Comparison of ENCODE assay signal across 15 cellular contexts in the genomic region with DNA sequence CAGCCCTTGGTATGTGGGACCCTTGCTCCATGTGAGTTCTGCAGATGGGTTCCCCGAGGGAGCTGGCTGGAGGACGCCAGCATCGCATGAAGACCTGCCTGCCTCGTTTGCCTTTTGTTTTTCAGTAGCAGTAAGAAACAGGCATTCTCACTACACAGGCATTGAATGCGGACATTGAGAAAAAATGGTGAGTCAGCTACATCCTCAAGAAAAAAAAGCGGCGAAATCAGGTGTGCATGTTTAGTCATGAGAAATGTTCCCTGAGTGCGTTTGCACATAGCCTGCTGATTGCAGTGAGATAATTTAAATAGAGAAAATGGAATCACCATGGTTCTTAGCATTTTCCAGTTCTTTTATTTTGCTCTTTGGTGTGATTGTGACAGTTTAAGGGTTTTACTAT. TPM values are rescaled to one million over a fixed set of nuclear protein-coding genes. Genes with fewer than 3 reads are reported as not detected.
DNase-seq lines count a peak whose midpoint lies in the region; ATAC-seq and TF ChIP-seq lines count a peak whose summit lies in the region.
"Had no signal": no experiment of that assay in that cellular context is flagged by ENCODE, and none has a peak within 500 bp of the region (broad histone marks: within the 10 kb centered on the region; RNA-seq: fewer than 3 reads in every experiment).

No MANE protein-coding gene starts in this region.

- CTCF ChIA-PET in PC-9 (lab: Charles Lee): no interaction called here
- CTCF ChIA-PET in activated CD4-positive, alpha-beta memory T cell treated with anti-CD3 and anti-CD28 coated beads for 36 hours (lab: Charles Lee): no interaction called here

- peak overlapping the region; percentile 56 for H3K4me3 ChIP-seq in GM23248
- H3K4me3 ChIP-seq in PC-9: peak overlapping the region; percentile 35
- H3K4me3 ChIP-seq in neural progenitor cell: no peak overlapping the region
- H3K4me3 ChIP-seq: SK-N-MC had no signal

- H3K9me2 ChIP-seq in GM23248 (ENCODE audit: insufficient read depth) (no peaks in the 10 kb centered on the region), PC-9 (ENCODE audit: insufficient read depth) (no peaks in the 10 kb centered on the region)

- no peaks in the 10 kb centered on the region for H4K20me1 ChIP-seq in GM23248 (ENCODE audit: insufficient read depth)
- no peaks in the 10 kb centered on the region for H4K20me1 ChIP-seq in PC-9 (ENCODE audit: insufficient read depth)
- no peaks in the 10 kb centered on the region for H4K20me1 ChIP-seq in neural progenitor cell (ENCODE audit: low read depth)

- H3K27me3 Mint-ChIP-seq in neural progenitor cell (ENCODE audit: insufficient read depth, low read depth): peaks cover 6% of the 10 kb centered on the region
- H3K27me3 Mint-ChIP-seq in activated CD4-positive, alpha-beta memory T cell treated with anti-CD3 and anti-CD28 coated beads for 36 hours: peaks cover 22% of the 10 kb centered on the region
- peaks cover 23% of the 10 kb centered on the region for H3K27me3 Mint-ChIP-seq in activated T-helper 2 cell treated with anti-CD3 and anti-CD28 coated beads, Interferon-gamma antibody, Interleukin-2, Interleukin-4, amounts not matched to agents 10 μg/mL and 5 μg/mL and 100 μg/mL, durations not matched to agents 14 hours and 24 hours and 36 hours (ENCODE audit: low read depth)

- H3K9me3 Mint-ChIP-seq in neural progenitor cell: no peaks in the 10 kb centered on the region
- H3K9me3 Mint-ChIP-seq in activated CD4-positive, alpha-beta memory T cell treated with anti-CD3 and anti-CD28 coated beads for 36 hours: no peaks in the 10 kb centered on the region
- no peaks in the 10 kb centered on the region for H3K9me3 Mint-ChIP-seq in activated T-helper 2 cell treated with anti-CD3 and anti-CD28 coated beads, Interferon-gamma antibody, Interleukin-2, Interleukin-4, amounts not matched to agents 10 μg/mL and 5 μg/mL and 100 μg/mL, durations not matched to agents 14 hours and 24 hours and 36 hours
- H3K9me3 Mint-ChIP-seq: activated naive CD8-positive, alpha-beta T cell treated with anti-CD3 and anti-CD28 coated beads for 36 hours had no signal

- H3K4me1 ChIP-seq in GM23248 (ENCODE audit: insufficient read depth) (peaks cover 7% of the 10 kb centered on the region; the same call in 1 of the 2 replicates), PC-9 (replicated peaks; ENCODE audit: insufficient read depth) (peaks cover 53% of the 10 kb centered on the region), neural progenitor cell (no peaks in the 10 kb centered on the region)

- POLR2A ChIA-PET in PC-9 (lab: Charles Lee; ENCODE audit: unreplicated experiment): interaction anchor here (0.7 kb wide), 1 partner anchor 27 kb away, joined by 12 read pairs; no protein-coding TSS in a partner anchor
- POLR2A ChIA-PET in activated CD4-positive, alpha-beta memory T cell treated with anti-CD3 and anti-CD28 coated beads for 36 hours (lab: Charles Lee): no interaction called here

- no peaks in the 10 kb centered on the region for H3K27me3 ChIP-seq in GM23248 (replicated peaks; ENCODE audit: insufficient read depth)
- H3K27me3 ChIP-seq in PC-9 (ENCODE audit: insufficient read depth, low read depth): no peaks in the 10 kb centered on the region
- no peaks in the 10 kb centered on the region for H3K27me3 ChIP-seq in neural progenitor cell

- H3K79me2 ChIP-seq in GM23248 (ENCODE audit: insufficient read depth): no peaks in the 10 kb centered on the region
- no peaks in the 10 kb centered on the region for H3K79me2 ChIP-seq in PC-9 (ENCODE audit: low read depth)
- peaks cover 5% of the 10 kb centered on the region for H3K79me2 ChIP-seq in neural progenitor cell (ENCODE audit: low read depth)

- peaks cover 6% of the 10 kb centered on the region for H3K36me3 Mint-ChIP-seq in neural progenitor cell
- H3K36me3 Mint-ChIP-seq in activated CD4-positive, alpha-beta memory T cell treated with anti-CD3 and anti-CD28 coated beads for 36 hours: no peaks in the 10 kb centered on the region
- H3K36me3 Mint-ChIP-seq in activated T-helper 2 cell treated with anti-CD3 and anti-CD28 coated beads, Interferon-gamma antibody, Interleukin-2, Interleukin-4, amounts not matched to agents 10 μg/mL and 5 μg/mL and 100 μg/mL, durations not matched to agents 14 hours and 24 hours and 36 hours (ENCODE audit: low read depth): no peaks in the 10 kb centered on the region
- H3K36me3 Mint-ChIP-seq: activated naive CD8-positive, alpha-beta T cell treated with anti-CD3 and anti-CD28 coated beads for 36 hours had no signal

- 0 out of 2 replicates have a peak overlapping the region, but pooled peaks have one; percentile 51 for H2AFZ ChIP-seq in GM23248
- peak overlapping the region; percentile 22; the same call in 1 of the 2 replicates for H2AFZ ChIP-seq in PC-9
- no peak overlapping the region for H2AFZ ChIP-seq in neural progenitor cell (replicated peaks)

- H3K27ac Mint-ChIP-seq in neural progenitor cell: peak overlapping the region; percentile 13
- H3K27ac Mint-ChIP-seq in activated CD4-positive, alpha-beta memory T cell treated with anti-CD3 and anti-CD28 coated beads for 36 hours: no peak overlapping the region
- no peak overlapping the region for H3K27ac Mint-ChIP-seq in activated T-helper 2 cell treated with anti-CD3 and anti-CD28 coated beads, Interferon-gamma antibody, Interleukin-2, Interleukin-4, amounts not matched to agents 10 μg/mL and 5 μg/mL and 100 μg/mL, durations not matched to agents 14 hours and 24 hours and 36 hours
- H3K27ac Mint-ChIP-seq: activated naive CD8-positive, alpha-beta T cell treated with anti-CD3 and anti-CD28 coated beads for 36 hours had no signal

- no TSS peak for BruUV-seq in PC-9 (replicated peaks; lab: Mats Ljungman, UMichigan)

- H3K9me3 ChIP-seq in GM23248 (ENCODE audit: low read depth) (no peaks in the 10 kb centered on the region), PC-9 (ENCODE audit: insufficient read depth, low read depth) (no peaks in the 10 kb centered on the region), neural progenitor cell (ENCODE audit: low read depth) (no peaks in the 10 kb centered on the region)

- H3K4me2 ChIP-seq in GM23248 (ENCODE audit: unreplicated experiment) (peak overlapping the region; percentile 80), PC-9 (peak overlapping the region; percentile 81), neural progenitor cell (no peak overlapping the region)

- H3K9ac ChIP-seq in GM23248: no peak overlapping the region
- no peak overlapping the region for H3K9ac ChIP-seq in neural progenitor cell

- in situ Hi-C loops in GM23248 (cut with MboI): no loop called here

- peaks cover 36% of the 10 kb centered on the region for H3K4me1 Mint-ChIP-seq in neural progenitor cell
- H3K4me1 Mint-ChIP-seq in activated CD4-positive, alpha-beta memory T cell treated with anti-CD3 and anti-CD28 coated beads for 36 hours (ENCODE audit: low read depth): no peaks in the 10 kb centered on the region
- H3K4me1 Mint-ChIP-seq in activated T-helper 2 cell treated with anti-CD3 and anti-CD28 coated beads, Interferon-gamma antibody, Interleukin-2, Interleukin-4, amounts not matched to agents 10 μg/mL and 5 μg/mL and 100 μg/mL, durations not matched to agents 14 hours and 24 hours and 36 hours (ENCODE audit: low read depth): no peaks in the 10 kb centered on the region
- H3K4me1 Mint-ChIP-seq: activated naive CD8-positive, alpha-beta T cell treated with anti-CD3 and anti-CD28 coated beads for 36 hours had no signal

- ATAC-seq in HG02678 (IDR thresholded peaks at IDR 0.05; ENCODE audit: unreplicated experiment): no peak

- WGBS in GM23248 (ENCODE audit: low coverage in 1 of 2, low lambda C conversion rate in 2 of 2, missing lambda C conversion rate in 2 of 2), 2 experiments: 2 to 7% methylated on average over 8 of the region's 8 CpGs

- intact Hi-C loops in PC-9 (cut with micrococcal nuclease; ENCODE audit: unreplicated experiment): loop anchor here (1.0 kb wide), 1 partner anchor 27 kb away; no protein-coding TSS in a partner anchor
- intact Hi-C loops in activated CD4-positive, alpha-beta memory T cell treated with anti-CD3 and anti-CD28 coated beads for 36 hours (cut with micrococcal nuclease): no loop called here
- intact Hi-C loops in activated T-helper 2 cell treated with anti-CD3 and anti-CD28 coated beads, Interferon-gamma antibody, Interleukin-2, Interleukin-4, amounts not matched to agents 10 μg/mL and 5 μg/mL and 100 μg/mL, durations not matched to agents 14 hours and 24 hours and 36 hours (cut with micrococcal nuclease): no loop called here

- H3K4me3 Mint-ChIP-seq in neural progenitor cell: peak overlapping the region; percentile 77
- no peak overlapping the region for H3K4me3 Mint-ChIP-seq in activated CD4-positive, alpha-beta memory T cell treated with anti-CD3 and anti-CD28 coated beads for 36 hours
- no peak overlapping the region for H3K4me3 Mint-ChIP-seq in activated T-helper 2 cell treated with anti-CD3 and anti-CD28 coated beads, Interferon-gamma antibody, Interleukin-2, Interleukin-4, amounts not matched to agents 10 μg/mL and 5 μg/mL and 100 μg/mL, durations not matched to agents 14 hours and 24 hours and 36 hours (ENCODE audit: low read depth)
- H3K4me3 Mint-ChIP-seq: activated naive CD8-positive, alpha-beta T cell treated with anti-CD3 and anti-CD28 coated beads for 36 hours had no signal

- H3K27ac ChIP-seq in GM23248: no peak overlapping the region
- H3K27ac ChIP-seq in PC-9: 0 out of 2 replicates have a peak overlapping the region, but pooled peaks have one; percentile 92
- no peak overlapping the region for H3K27ac ChIP-seq in neural progenitor cell
- H3K27ac ChIP-seq: SK-N-MC had no signal

- DNase-seq in GM23248 (peak; percentile 67), PC-9 (peak in 1 of 2 experiments; percentile 75), dermis blood vessel endothelial cell (peak; percentile 41), neural progenitor cell (ENCODE audit: low spot score) (no peak), NCI-H2107 treated with DMSO at 0.1 percent for 48 hours (lab: John Stamatoyannopoulos, UW; ENCODE audit: unreplicated experiment) (no peak)
- DNase-seq in activated CD4-positive, alpha-beta memory T cell treated with anti-CD3 and anti-CD28 coated beads for 36 hours: no peak
- DNase-seq in activated T-helper 2 cell treated with anti-CD3 and anti-CD28 coated beads, Interferon-gamma antibody, Interleukin-2, Interleukin-4, amounts not matched to agents 10 μg/mL and 5 μg/mL and 100 μg/mL, durations not matched to agents 14 hours and 24 hours and 36 hours (ENCODE audit: low spot score): no peak
- DNase-seq: activated naive CD8-positive, alpha-beta T cell treated with anti-CD3 and anti-CD28 coated beads for 36 hours; cortex of kidney; Karpas-422; NCI-H187 treated with DMSO at 0.1 percent for 48 hours had no signal

- no peak for TF ChIP-seq CTCF in PC-9 (conservative IDR thresholded peaks at IDR 0.05)
- no peak for TF ChIP-seq CTCF in neural progenitor cell (IDR thresholded peaks at IDR 0.05)

- no peaks in the 10 kb centered on the region for H3K36me3 ChIP-seq in GM23248 (ENCODE audit: low read depth)
- no peaks in the 10 kb centered on the region for H3K36me3 ChIP-seq in PC-9 (ENCODE audit: low read depth)
- no peaks in the 10 kb centered on the region for H3K36me3 ChIP-seq in neural progenitor cell

- no peaks in the 10 kb centered on the region for H3F3A ChIP-seq in GM23248 (ENCODE audit: insufficient read depth)
- peaks cover 18% of the 10 kb centered on the region for H3F3A ChIP-seq in PC-9 (ENCODE audit: insufficient read depth, low read depth)
- peaks cover 3% of the 10 kb centered on the region for H3F3A ChIP-seq in neural progenitor cell (ENCODE audit: low read depth)

RNA-seq across cellular contexts. Expression of a gene that starts 54.1 kb away (rescaled TPM):
- not detected in 2 replicates for total RNA-seq in GM23248 (2014; rRNA removed; shearing (Covaris generic))
- polyA plus RNA-seq in GM23248 (2016; fragmentation: Nextera tagmentation; extraction: Ambion mirVana): not detected in 2 replicates
- total RNA-seq in PC-9 (2021) (not detected in 2 replicates), dermis blood vessel endothelial cell (not detected in 2 replicates), neural progenitor cell (ENCODE audit: low replicate concordance) (0.37 TPM in 1 of 2 replicates, not detected in the other)
- not detected for total RNA-seq in activated CD4-positive, alpha-beta memory T cell treated with anti-CD3 and anti-CD28 coated beads for 36 hours
- total RNA-seq in activated T-helper 2 cell treated with anti-CD3 and anti-CD28 coated beads, Interferon-gamma antibody, Interleukin-2, Interleukin-4, amounts not matched to agents 10 μg/mL and 5 μg/mL and 100 μg/mL, durations not matched to agents 14 hours and 24 hours and 36 hours: not detected in 2 replicates
- total RNA-seq: activated naive CD8-positive, alpha-beta T cell treated with anti-CD3 and anti-CD28 coated beads for 36 hours; fibroblast of villous mesenchyme; posterior vena cava had no signal

Comparison
In these comparisons a context has a peak if more than half of its experiments do, and no peak if none do; other contexts are left out.
1. DNase-seq: peak in GM23248 (single experiment) and dermis blood vessel endothelial cell (single experiment); none in neural progenitor cell (single experiment), activated CD4-positive, alpha-beta memory T cell treated with anti-CD3 and anti-CD28 coated beads for 36 hours (single experiment), activated T-helper 2 cell treated with anti-CD3 and anti-CD28 coated beads, Interferon-gamma antibody, Interleukin-2, Interleukin-4, amounts not matched to agents 10 μg/mL and 5 μg/mL and 100 μg/mL, durations not matched to agents 14 hours and 24 hours and 36 hours (single experiment) and NCI-H2107 treated with DMSO at 0.1 percent for 48 hours (single experiment).